ENCODE assay signal across 21 cellular contexts in the genomic region with DNA sequence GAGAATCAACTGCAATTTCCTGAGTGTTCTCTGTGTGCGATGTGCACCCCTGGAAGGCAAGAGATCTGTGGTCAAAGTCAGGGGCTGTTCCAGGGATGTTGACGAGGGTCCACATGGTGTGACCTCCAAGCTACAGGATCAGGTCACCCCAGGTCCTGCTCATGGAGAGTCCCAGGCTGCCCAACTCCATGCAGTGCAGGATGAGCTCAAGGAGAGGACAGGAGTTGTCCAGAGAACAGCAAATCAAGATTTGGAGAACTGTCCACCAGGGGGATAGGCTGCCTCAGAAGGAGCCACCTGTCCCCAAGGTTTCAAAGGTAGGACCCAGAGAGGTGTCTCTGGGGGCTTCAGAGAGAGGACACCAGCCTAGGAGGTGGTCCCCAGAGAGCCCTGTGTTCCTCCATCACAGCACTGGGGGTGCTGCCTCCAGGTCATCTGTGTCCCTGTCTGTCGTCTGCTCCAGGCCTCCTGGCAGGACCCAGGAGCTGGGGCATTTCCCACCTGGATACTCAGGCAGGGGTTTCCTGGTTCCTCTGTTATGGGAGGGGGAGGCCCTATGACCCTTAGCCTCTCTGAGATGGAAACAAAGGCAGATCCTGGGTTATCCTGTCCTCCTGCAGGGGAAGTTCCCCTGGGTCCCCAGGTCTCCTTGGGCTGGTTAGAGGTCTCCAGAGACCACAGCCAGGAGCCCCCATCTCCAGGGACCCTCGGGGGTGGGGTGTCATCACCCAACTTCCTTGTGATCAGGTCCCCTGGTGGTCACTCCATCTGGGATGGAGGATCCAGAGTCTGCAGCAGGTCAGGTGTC. TPM values are rescaled to one million over a fixed set of nuclear protein-coding genes. Genes with fewer than 3 reads are reported as not detected.
DNase-seq lines count a peak whose midpoint lies in the region; ATAC-seq and TF ChIP-seq lines count a peak whose summit lies in the region.
"Had no signal": no experiment of that assay in that cellular context is flagged by ENCODE, and none has a peak within 500 bp of the region (broad histone marks: within the 10 kb centered on the region; RNA-seq: fewer than 3 reads in every experiment).

No MANE protein-coding gene starts in this region.

- no peak overlapping the region for H3K4me3 Mint-ChIP-seq in endodermal cell
- no peak overlapping the region for H3K4me3 Mint-ChIP-seq in stimulated activated memory B cell treated with anti-CD40 and anti-IgM and Interleukin-4, amounts not matched to agents 10 μg/mL and 1 μg/mL and 100 μg/mL, for 72 hours
- no peak overlapping the region for H3K4me3 Mint-ChIP-seq in activated CD4-positive, alpha-beta T cell treated with anti-CD3 and anti-CD28 coated beads for 36 hours
- H3K4me3 Mint-ChIP-seq: CD8-positive, alpha-beta memory T cell; H9 had no signal

- no peaks in the 10 kb centered on the region for H3K36me3 ChIP-seq in BLaER1 treated with 17β-estradiol and CSF1 and Interleukin-3, amounts not matched to agents 10 nM and 100 nM
- H3K36me3 ChIP-seq in endodermal cell (ENCODE audit: control insufficient read depth, insufficient read depth, low read length): no peaks in the 10 kb centered on the region
- H3K36me3 ChIP-seq in psoas muscle (ENCODE audit: insufficient read depth in 1 of 2, low read depth in 1 of 2): no peaks in the 10 kb centered on the region

- no peaks in the 10 kb centered on the region for H3K4me1 Mint-ChIP-seq in endodermal cell
- H3K4me1 Mint-ChIP-seq in stimulated activated memory B cell treated with anti-CD40 and anti-IgM and Interleukin-4, amounts not matched to agents 10 μg/mL and 1 μg/mL and 100 μg/mL, for 72 hours: peaks cover 8% of the 10 kb centered on the region
- no peaks in the 10 kb centered on the region for H3K4me1 Mint-ChIP-seq in activated CD4-positive, alpha-beta T cell treated with anti-CD3 and anti-CD28 coated beads for 36 hours
- H3K4me1 Mint-ChIP-seq: CD8-positive, alpha-beta memory T cell; H9 had no signal

- H3K9me3 ChIP-seq in BLaER1 treated with 17β-estradiol and CSF1 and Interleukin-3, amounts not matched to agents 10 nM and 100 nM (replicated peaks in 1 of 11): peaks cover 0 to 18% (median 0%) of the 10 kb centered on the region in 11 experiments; a peak in 5 of 22 replicates
- H3K9me3 ChIP-seq in endodermal cell (ENCODE audit: control insufficient read depth, low read length): no peaks in the 10 kb centered on the region
- H3K9me3 ChIP-seq in psoas muscle: no peaks in the 10 kb centered on the region
- H3K9me3 ChIP-seq: SK-N-SH had no signal

- H3K4me2 ChIP-seq in BLaER1 treated with 17β-estradiol and CSF1 and Interleukin-3, amounts not matched to agents 10 nM and 100 nM: peak overlapping the region; percentile 21 to 68 (median 53); a peak in 18 of 22 replicates
- H3K4me2 ChIP-seq: SK-N-SH had no signal

- H4K20me1 ChIP-seq in BLaER1 treated with 17β-estradiol and CSF1 and Interleukin-3, amounts not matched to agents 10 nM and 100 nM: peaks cover 0 to 9% (median 0%) of the 10 kb centered on the region in 11 experiments; a peak in 2 of 22 replicates

- peaks cover 80% of the 10 kb centered on the region for H3K9me3 Mint-ChIP-seq in endodermal cell
- no peaks in the 10 kb centered on the region for H3K9me3 Mint-ChIP-seq in stimulated activated memory B cell treated with anti-CD40 and anti-IgM and Interleukin-4, amounts not matched to agents 10 μg/mL and 1 μg/mL and 100 μg/mL, for 72 hours
- peaks cover 5% of the 10 kb centered on the region for H3K9me3 Mint-ChIP-seq in activated CD4-positive, alpha-beta T cell treated with anti-CD3 and anti-CD28 coated beads for 36 hours (ENCODE audit: low read depth)

- intact Hi-C loops in psoas muscle (cut with DNase I): no loop called here
- intact Hi-C loops in activated CD4-positive, alpha-beta T cell treated with anti-CD3 and anti-CD28 coated beads for 36 hours (cut with DNase I, micrococcal nuclease): loop anchor here (5.0 kb wide), 1 partner anchor 48 kb away; no protein-coding TSS in a partner anchor

- H3K27ac ChIP-seq in BLaER1 treated with 17β-estradiol and CSF1 and Interleukin-3, amounts not matched to agents 10 nM and 100 nM: no peak overlapping the region
- H3K27ac ChIP-seq in endodermal cell (ENCODE audit: low read depth, low read length) (no peak overlapping the region), psoas muscle (no peak overlapping the region)
- H3K27ac ChIP-seq: C4-2B had no signal

- H3K27me3 ChIP-seq in BLaER1 treated with 17β-estradiol and CSF1 and Interleukin-3, amounts not matched to agents 10 nM and 100 nM: no peaks in the 10 kb centered on the region
- H3K27me3 ChIP-seq in endodermal cell (ENCODE audit: control insufficient read depth, insufficient read depth, low read length, poor library complexity, severe bottlenecking) (no peaks in the 10 kb centered on the region), psoas muscle (ENCODE audit: insufficient read depth in 3 of 3, low read length in 2 of 3) (peaks cover 0 to 4% (median 2%) of the 10 kb centered on the region in 3 donors)

- CTCF ChIA-PET in activated CD4-positive, alpha-beta T cell treated with anti-CD3 and anti-CD28 coated beads for 36 hours (lab: Charles Lee): interaction anchor here (6.7 kb wide), 1 partner anchor 50 kb away, joined by 74 read pairs; no protein-coding TSS in a partner anchor

- no peak overlapping the region for H3K4me3 ChIP-seq in BLaER1 treated with 17β-estradiol and CSF1 and Interleukin-3, amounts not matched to agents 10 nM and 100 nM
- H3K4me3 ChIP-seq in endodermal cell (ENCODE audit: low read length): no peak overlapping the region
- H3K4me3 ChIP-seq in psoas muscle: no peak overlapping the region
- H3K4me3 ChIP-seq: GM12878 had no signal

- H3K27ac Mint-ChIP-seq in endodermal cell: no peak overlapping the region
- no peak overlapping the region for H3K27ac Mint-ChIP-seq in stimulated activated memory B cell treated with anti-CD40 and anti-IgM and Interleukin-4, amounts not matched to agents 10 μg/mL and 1 μg/mL and 100 μg/mL, for 72 hours
- H3K27ac Mint-ChIP-seq in activated CD4-positive, alpha-beta T cell treated with anti-CD3 and anti-CD28 coated beads for 36 hours: no peak overlapping the region
- H3K27ac Mint-ChIP-seq: CD8-positive, alpha-beta memory T cell; H9 had no signal

- peaks cover 9 to 44% (median 39%) of the 10 kb centered on the region in 10 experiments for H3K4me1 ChIP-seq in BLaER1 treated with 17β-estradiol and CSF1 and Interleukin-3, amounts not matched to agents 10 nM and 100 nM
- H3K4me1 ChIP-seq in endodermal cell (ENCODE audit: control insufficient read depth, insufficient read depth, low read length) (no peaks in the 10 kb centered on the region), psoas muscle (no peaks in the 10 kb centered on the region)

- DNase-seq in endodermal cell (peak; percentile 37), psoas muscle (no peak), NCI-H187 treated with DMSO at 0.1 percent for 48 hours (lab: John Stamatoyannopoulos, UW) (no peak)
- no peak for DNase-seq in activated CD4-positive, alpha-beta T cell treated with anti-CD3 and anti-CD28 coated beads for 36 hours
- DNase-seq: CD8-positive, alpha-beta memory T cell; EL; GF-D8; H9; MM.1S; NCI-H1092; NCI-H1436; NCI-H1930; SIG-M5; SK-N-SH had no signal

- ATAC-seq in stimulated activated memory B cell treated with anti-CD40 and anti-IgM and Interleukin-4, amounts not matched to agents 10 μg/mL and 1 μg/mL and 100 μg/mL, for 72 hours: peak; percentile 20
- no peak for ATAC-seq in psoas muscle
- no peak for ATAC-seq in activated CD4-positive, alpha-beta T cell treated with anti-CD3 and anti-CD28 coated beads for 36 hours
- ATAC-seq: GM12878 had no signal

- no peaks in the 10 kb centered on the region for H3K36me3 Mint-ChIP-seq in endodermal cell (ENCODE audit: low read depth)
- no peaks in the 10 kb centered on the region for H3K36me3 Mint-ChIP-seq in stimulated activated memory B cell treated with anti-CD40 and anti-IgM and Interleukin-4, amounts not matched to agents 10 μg/mL and 1 μg/mL and 100 μg/mL, for 72 hours
- H3K36me3 Mint-ChIP-seq in activated CD4-positive, alpha-beta T cell treated with anti-CD3 and anti-CD28 coated beads for 36 hours (ENCODE audit: low read depth): no peaks in the 10 kb centered on the region

- no peak overlapping the region for H3K9ac ChIP-seq in BLaER1 treated with 17β-estradiol and CSF1 and Interleukin-3, amounts not matched to agents 10 nM and 100 nM
- no peak overlapping the region for H3K9ac ChIP-seq in endodermal cell (ENCODE audit: extremely low read depth, low read length, poor library complexity, severe bottlenecking)
- H3K9ac ChIP-seq: SK-N-SH had no signal

- TF ChIP-seq CTCF in GM12874 (IDR thresholded peaks at IDR 0.05; ENCODE audit: insufficient read depth, low read depth, low read length): 0 out of 2 replicates have a peak, but pooled peaks have one; percentile 3
- no peak for TF ChIP-seq CTCF in endodermal cell (conservative IDR thresholded peaks at IDR 0.05)
- no peak for TF ChIP-seq CTCF in psoas muscle (IDR thresholded peaks at IDR 0.05)

- POLR2A ChIA-PET in activated CD4-positive, alpha-beta T cell treated with anti-CD3 and anti-CD28 coated beads for 36 hours (lab: Charles Lee): interaction anchor here (0.6 kb wide), 1 partner anchor 297 kb away, joined by 3 read pairs; no protein-coding TSS in a partner anchor

- 40 to 73% methylated on average over 1 to 4 of the region's 4 CpGs for WGBS in endodermal cell (ENCODE audit: insufficient coverage in 1 of 2, insufficient read length in 1 of 2), 2 experiments
- WGBS in psoas muscle, 3 donors: 57 to 66% (median 61%) methylated on average over 4 of the region's 4 CpGs

- peaks cover 7% of the 10 kb centered on the region for H3K27me3 Mint-ChIP-seq in endodermal cell (ENCODE audit: insufficient read depth)
- H3K27me3 Mint-ChIP-seq in stimulated activated memory B cell treated with anti-CD40 and anti-IgM and Interleukin-4, amounts not matched to agents 10 μg/mL and 1 μg/mL and 100 μg/mL, for 72 hours: peaks cover 61% of the 10 kb centered on the region
- H3K27me3 Mint-ChIP-seq in activated CD4-positive, alpha-beta T cell treated with anti-CD3 and anti-CD28 coated beads for 36 hours: peaks cover 17% of the 10 kb centered on the region

RNA-seq across cellular contexts. Expression of a gene that starts 2.1 kb away (rescaled TPM):
- not detected for total RNA-seq in endodermal cell
- polyA plus RNA-seq in endodermal cell (2013, experiment 1 of 2): not detected
- not detected for polyA plus RNA-seq in endodermal cell (2013, experiment 2 of 2)
- total RNA-seq in psoas muscle: under 1 TPM in 2 of 4 donors, not detected in 2; 0.15 to 0.32 TPM
- under 1 TPM in 1 of 3 donors, not detected in 2; 0.01 TPM for polyA plus RNA-seq in psoas muscle
- not detected for total RNA-seq in activated CD4-positive, alpha-beta T cell treated with anti-CD3 and anti-CD28 coated beads for 36 hours
- total RNA-seq: CD8-positive, alpha-beta memory T cell; GM12878; H9; LHCN-M2; NCI-H460 had no signal
- polyA plus RNA-seq: CD8-positive, alpha-beta memory T cell; GM12878; SK-N-SH had no signal

RNA-seq across cellular contexts. Expression of a gene that starts 18.2 kb away (rescaled TPM):
- total RNA-seq in endodermal cell (not detected), psoas muscle (under 1 TPM in 2 of 4 donors, not detected in 2; 0.69 TPM)
- not detected for polyA plus RNA-seq in endodermal cell (2013, experiment 1 of 2)
- not detected for polyA plus RNA-seq in endodermal cell (2013, experiment 2 of 2)
- under 1 TPM in 1 of 3 donors, not detected in 2; 0.04 TPM for polyA plus RNA-seq in psoas muscle
- not detected for total RNA-seq in activated CD4-positive, alpha-beta T cell treated with anti-CD3 and anti-CD28 coated beads for 36 hours
- total RNA-seq: CD8-positive, alpha-beta memory T cell; H9; LHCN-M2; NCI-H460 had no signal
- polyA plus RNA-seq: CD8-positive, alpha-beta memory T cell; GM12878; SK-N-SH had no signal

Comparison
In these comparisons a context has a peak if more than half of its experiments do, and no peak if none do; other contexts are left out.
1. intact Hi-C loops: an anchor here in activated CD4-positive, alpha-beta T cell treated with anti-CD3 and anti-CD28 coated beads for 36 hours (5.0 kb wide); none called in psoas muscle.